ENCODE assay signal across 33 cellular contexts in the genomic region with DNA sequence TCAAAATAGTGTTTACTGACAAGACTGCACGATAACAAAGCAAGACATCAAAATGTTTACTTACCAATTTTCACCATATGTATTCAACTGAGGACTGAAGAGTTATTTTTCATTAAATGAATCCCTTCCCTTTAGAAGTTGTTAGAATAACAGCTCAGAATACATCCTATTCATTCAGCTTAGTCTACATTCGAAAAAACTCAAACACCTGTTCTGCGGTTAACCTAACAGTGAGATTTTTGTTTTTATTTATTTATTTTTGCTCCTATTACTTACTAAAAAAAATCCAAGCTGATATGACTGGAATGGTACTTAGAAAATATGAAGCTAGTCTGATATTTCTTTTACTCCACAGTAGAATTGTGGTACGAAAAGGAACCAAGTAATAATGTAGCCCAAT.
"Had no signal": no experiment of that assay in that cellular context is flagged by ENCODE, and none has a peak within 500 bp of the region (broad histone marks: within the 10 kb centered on the region; RNA-seq: fewer than 3 reads in every experiment).

No MANE protein-coding gene starts in this region.

- DNase-seq: activated B cell treated with CpG ODN at 0.5 μM for 24 hours; activated CD4-positive, alpha-beta memory T cell treated with anti-CD3 and anti-CD28 coated beads for 36 hours; activated CD4-positive, alpha-beta T cell treated with anti-CD3 and anti-CD28 coated beads for 4 hours; activated CD4-positive, alpha-beta T cell treated with anti-CD3 and anti-CD28 coated beads, Interleukin-2, amount 50 U/mL, for 1 hour; activated CD4-positive, CD25-positive, alpha-beta regulatory T cell treated with anti-CD3 and anti-CD28 coated beads, Interleukin-2, amount 50 U/mL, for 72 hours; activated CD8-positive, alpha-beta memory T cell treated with anti-CD3 and anti-CD28 coated beads, Interleukin-2, amount 50 U/mL, for 4 hours; activated gamma-delta T cell treated with Interleukin-2 at 50 U/mL for 16 hours; activated naive CD4-positive, alpha-beta T cell treated with anti-CD3 and anti-CD28 coated beads, Interleukin-2, amount 10 ng/mL, durations not matched to agents 7 days and 5 days; activated naive CD8-positive, alpha-beta T cell treated with anti-CD3 and anti-CD28 coated beads, Interleukin-2, amount 50 U/mL, for 24 hours; activated T-cell treated with anti-CD3 and anti-CD28 coated beads for 4 hours; activated T-cell treated with anti-CD3 and anti-CD28 coated beads, Interleukin-2, amount 50 U/mL, for 4 hours; anterior cingulate cortex; caudate nucleus; cerebellar nuclear complex; cortex of kidney; Kasumi-1; KG1; MM.1S; MV-4-11; NCI-H1105 treated with DMSO at 0.1 percent for 48 hours; NCI-H1436; NCI-H187; NCI-H2107; NCI-H2171; NCI-H510A; NCI-H526; PC-9; SW 1271; T-helper 1 cell; T-helper 2 cell; T-helper 9 cell had no signal

- FAIRE-seq: bronchial epithelial cell, RCC 7860 had no signal
